In the genomic region with DNA sequence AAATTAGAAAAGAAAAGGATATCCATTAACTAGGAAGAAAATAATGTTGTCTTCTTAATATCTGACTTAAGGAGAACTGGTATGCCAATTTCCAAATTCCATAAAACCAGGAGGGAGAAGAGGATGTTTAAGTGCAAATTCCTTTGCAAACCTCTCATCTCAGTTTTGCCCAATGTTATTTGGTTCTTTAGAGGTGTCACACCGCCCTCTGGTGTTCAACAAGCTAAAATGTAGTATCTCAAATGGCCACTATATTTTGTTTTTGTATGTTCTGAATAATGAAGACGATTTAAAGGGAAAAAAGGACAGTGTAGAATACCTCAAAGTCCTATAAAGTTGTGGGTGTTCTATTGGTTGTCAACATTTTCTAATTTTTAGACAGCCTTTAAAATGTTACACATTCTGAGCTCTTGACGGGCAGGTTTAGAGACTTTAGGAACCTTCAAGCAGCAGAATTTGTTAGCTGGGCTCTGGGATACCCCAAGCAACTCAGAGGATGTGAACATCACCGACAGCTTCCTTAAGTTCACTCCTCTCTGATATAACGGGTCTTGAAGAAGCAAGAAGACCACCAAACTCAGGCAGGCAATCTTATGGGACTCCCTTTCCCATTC, we compare ENCODE assay signal across 8 cellular contexts.
A peak's percentile ranks its signal among the peaks of the same experiment; 100 is the strongest.
DNase-seq lines count a peak whose midpoint lies in the region; ATAC-seq and TF ChIP-seq lines count a peak whose summit lies in the region.

No MANE protein-coding gene starts in this region.

- DNase-seq in DMS114 treated with DMSO at 0.1 percent for 48 hours (lab: John Stamatoyannopoulos, UW; ENCODE audit: unreplicated experiment) (peak; percentile 56), MG63 (peak; percentile 25), SKM-1 treated with dmso at 0.1 percent for 144 hours (lab: John Stamatoyannopoulos, UW; ENCODE audit: unreplicated experiment) (peak; percentile 57), endothelial cell (ENCODE audit: low spot score) (peak; percentile 55), middle frontal gyrus (ENCODE audit: extremely low spot score, low spot score) (peak; percentile 48), HPDE6-E6E7 (ENCODE audit: extremely low spot score) (no peak)

- H3K4me1 Mint-ChIP-seq in endothelial cell (ENCODE audit: unreplicated experiment): no peaks in the 10 kb centered on the region

- no peaks in the 10 kb centered on the region for H3K9me3 Mint-ChIP-seq in endothelial cell (ENCODE audit: unreplicated experiment)

- peaks cover 1% of the 10 kb centered on the region for H3K27me3 Mint-ChIP-seq in endothelial cell (ENCODE audit: unreplicated experiment)

- ATAC-seq in GM21367 (IDR thresholded peaks at IDR 0.05; ENCODE audit: unreplicated experiment): peak; percentile 75
- no peak for ATAC-seq in HG03139 (IDR thresholded peaks at IDR 0.05; ENCODE audit: unreplicated experiment)

- no peaks in the 10 kb centered on the region for H3K9me3 ChIP-seq in MG63

- H3K4me3 ChIP-seq in MG63: no peak overlapping the region

- TF ChIP-seq CTCF in endothelial cell (IDR thresholded peaks at IDR 0.05; ENCODE audit: unreplicated experiment): peak; percentile 83

- H3K27ac Mint-ChIP-seq in endothelial cell (ENCODE audit: unreplicated experiment): no peak overlapping the region

- H3K27me3 ChIP-seq in MG63: 0 out of 2 replicates have a peak, but pooled peaks cover 4% of the 10 kb centered on the region

- no peaks in the 10 kb centered on the region for H3K36me3 Mint-ChIP-seq in endothelial cell (ENCODE audit: low read depth, unreplicated experiment)

- no peak overlapping the region for H3K4me3 Mint-ChIP-seq in endothelial cell (ENCODE audit: unreplicated experiment)

- H3K36me3 ChIP-seq in MG63: no peaks in the 10 kb centered on the region
